1 cellular context compared by ENCODE assay signal in the genomic region with DNA sequence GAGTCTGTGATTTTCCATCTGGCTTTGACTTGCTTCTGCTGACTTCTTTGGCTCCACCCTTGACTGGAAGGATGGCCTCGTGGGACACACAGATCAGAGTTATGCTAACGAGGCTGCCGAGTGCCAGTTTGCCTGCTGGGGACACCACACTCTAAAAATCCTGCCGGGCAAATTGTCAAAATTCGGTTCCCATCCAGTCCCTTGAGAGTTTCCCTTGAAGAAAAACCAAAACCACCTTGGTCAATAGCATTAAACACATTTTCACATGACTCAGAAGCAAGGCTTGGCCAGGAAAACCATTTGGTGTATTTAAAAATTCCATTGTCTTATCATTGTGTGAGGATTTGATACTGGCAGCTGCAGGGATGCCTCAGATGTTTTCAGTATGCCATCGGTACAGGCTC.
TF ChIP-seq lines count a peak whose summit lies in the region.

No MANE protein-coding gene starts in this region.

TF ChIP-seq in SK-N-SH, 30 proteins besides CTCF, POLR2A, EP300 and RAD21 (continued from another document):
- no peak for TF ChIP-seq FOXJ3 (CRISPR knock-in tag; IDR thresholded peaks at IDR 0.05)
- TF ChIP-seq, protein P1, sequence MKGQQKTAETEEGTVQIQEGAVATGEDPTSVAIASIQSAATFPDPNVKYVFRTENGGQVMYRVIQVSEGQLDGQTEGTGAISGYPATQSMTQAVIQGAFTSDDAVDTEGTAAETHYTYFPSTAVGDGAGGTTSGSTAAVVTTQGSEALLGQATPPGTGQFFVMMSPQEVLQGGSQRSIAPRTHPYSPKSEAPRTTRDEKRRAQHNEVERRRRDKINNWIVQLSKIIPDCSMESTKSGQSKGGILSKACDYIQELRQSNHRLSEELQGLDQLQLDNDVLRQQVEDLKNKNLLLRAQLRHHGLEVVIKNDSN (IDR thresholded peaks at IDR 0.05; ENCODE audit: borderline replicate concordance, low read depth) = no peak
- peak; percentile 63 for TF ChIP-seq JUND (IDR thresholded peaks at IDR 0.05)
- TF ChIP-seq, protein P2, sequence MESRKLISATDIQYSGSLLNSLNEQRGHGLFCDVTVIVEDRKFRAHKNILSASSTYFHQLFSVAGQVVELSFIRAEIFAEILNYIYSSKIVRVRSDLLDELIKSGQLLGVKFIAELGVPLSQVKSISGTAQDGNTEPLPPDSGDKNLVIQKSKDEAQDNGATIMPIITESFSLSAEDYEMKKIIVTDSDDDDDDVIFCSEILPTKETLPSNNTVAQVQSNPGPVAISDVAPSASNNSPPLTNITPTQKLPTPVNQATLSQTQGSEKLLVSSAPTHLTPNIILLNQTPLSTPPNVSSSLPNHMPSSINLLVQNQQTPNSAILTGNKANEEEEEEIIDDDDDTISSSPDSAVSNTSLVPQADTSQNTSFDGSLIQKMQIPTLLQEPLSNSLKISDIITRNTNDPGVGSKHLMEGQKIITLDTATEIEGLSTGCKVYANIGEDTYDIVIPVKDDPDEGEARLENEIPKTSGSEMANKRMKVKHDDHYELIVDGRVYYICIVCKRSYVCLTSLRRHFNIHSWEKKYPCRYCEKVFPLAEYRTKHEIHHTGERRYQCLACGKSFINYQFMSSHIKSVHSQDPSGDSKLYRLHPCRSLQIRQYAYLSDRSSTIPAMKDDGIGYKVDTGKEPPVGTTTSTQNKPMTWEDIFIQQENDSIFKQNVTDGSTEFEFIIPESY (IDR thresholded peaks at IDR 0.05; ENCODE audit: borderline replicate concordance, low read depth) = no peak
- TF ChIP-seq TEAD4 (IDR thresholded peaks at IDR 0.05; ENCODE audit: borderline replicate concordance, insufficient read depth) = peak; percentile 70; the same call in 1 of the 2 replicates
- no peak for TF ChIP-seq NRF1 (IDR thresholded peaks at IDR 0.05; ENCODE audit: low read depth, low read length)
- TF ChIP-seq MEF2A (IDR thresholded peaks at IDR 0.05; ENCODE audit: borderline replicate concordance, low read depth) = no peak
- no peak for TF ChIP-seq YY1 (IDR thresholded peaks at IDR 0.05; ENCODE audit: low read depth)
- TF ChIP-seq, protein P3, sequence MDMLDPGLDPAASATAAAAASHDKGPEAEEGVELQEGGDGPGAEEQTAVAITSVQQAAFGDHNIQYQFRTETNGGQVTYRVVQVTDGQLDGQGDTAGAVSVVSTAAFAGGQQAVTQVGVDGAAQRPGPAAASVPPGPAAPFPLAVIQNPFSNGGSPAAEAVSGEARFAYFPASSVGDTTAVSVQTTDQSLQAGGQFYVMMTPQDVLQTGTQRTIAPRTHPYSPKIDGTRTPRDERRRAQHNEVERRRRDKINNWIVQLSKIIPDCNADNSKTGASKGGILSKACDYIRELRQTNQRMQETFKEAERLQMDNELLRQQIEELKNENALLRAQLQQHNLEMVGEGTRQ (IDR thresholded peaks at IDR 0.05; ENCODE audit: borderline replicate concordance, low read depth, low read length) = no peak
- TF ChIP-seq SIN3A (IDR thresholded peaks at IDR 0.05; ENCODE audit: borderline replicate concordance, low read depth, low read length) = no peak
- TF ChIP-seq, protein P4, sequence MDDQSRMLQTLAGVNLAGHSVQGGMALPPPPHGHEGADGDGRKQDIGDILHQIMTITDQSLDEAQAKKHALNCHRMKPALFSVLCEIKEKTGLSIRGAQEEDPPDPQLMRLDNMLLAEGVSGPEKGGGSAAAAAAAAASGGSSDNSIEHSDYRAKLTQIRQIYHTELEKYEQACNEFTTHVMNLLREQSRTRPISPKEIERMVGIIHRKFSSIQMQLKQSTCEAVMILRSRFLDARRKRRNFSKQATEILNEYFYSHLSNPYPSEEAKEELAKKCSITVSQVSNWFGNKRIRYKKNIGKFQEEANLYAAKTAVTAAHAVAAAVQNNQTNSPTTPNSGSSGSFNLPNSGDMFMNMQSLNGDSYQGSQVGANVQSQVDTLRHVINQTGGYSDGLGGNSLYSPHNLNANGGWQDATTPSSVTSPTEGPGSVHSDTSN (IDR thresholded peaks at IDR 0.05) = peak; percentile 38; the same call in 1 of the 2 replicates
- TF ChIP-seq CHD2 (IDR thresholded peaks at IDR 0.05; ENCODE audit: low read length, partially characterized antibody) = no peak
- TF ChIP-seq, protein P5, sequence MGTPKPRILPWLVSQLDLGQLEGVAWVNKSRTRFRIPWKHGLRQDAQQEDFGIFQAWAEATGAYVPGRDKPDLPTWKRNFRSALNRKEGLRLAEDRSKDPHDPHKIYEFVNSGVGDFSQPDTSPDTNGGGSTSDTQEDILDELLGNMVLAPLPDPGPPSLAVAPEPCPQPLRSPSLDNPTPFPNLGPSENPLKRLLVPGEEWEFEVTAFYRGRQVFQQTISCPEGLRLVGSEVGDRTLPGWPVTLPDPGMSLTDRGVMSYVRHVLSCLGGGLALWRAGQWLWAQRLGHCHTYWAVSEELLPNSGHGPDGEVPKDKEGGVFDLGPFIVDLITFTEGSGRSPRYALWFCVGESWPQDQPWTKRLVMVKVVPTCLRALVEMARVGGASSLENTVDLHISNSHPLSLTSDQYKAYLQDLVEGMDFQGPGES (IDR thresholded peaks at IDR 0.05; ENCODE audit: low read depth, low read length) = no peak
- no peak for TF ChIP-seq RFX5 (IDR thresholded peaks at IDR 0.05; ENCODE audit: low read length)
- no peak for TF ChIP-seq MXI1 (IDR thresholded peaks at IDR 0.05; ENCODE audit: low read depth, low read length)
- TF ChIP-seq, protein P6, sequence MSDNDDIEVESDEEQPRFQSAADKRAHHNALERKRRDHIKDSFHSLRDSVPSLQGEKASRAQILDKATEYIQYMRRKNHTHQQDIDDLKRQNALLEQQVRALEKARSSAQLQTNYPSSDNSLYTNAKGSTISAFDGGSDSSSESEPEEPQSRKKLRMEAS (IDR thresholded peaks at IDR 0.05; ENCODE audit: low read depth) = peak; percentile 62
- no peak for TF ChIP-seq GATA2 (CRISPR knock-in tag; IDR thresholded peaks at IDR 0.05)
- peak; percentile 84 for TF ChIP-seq TCF12 (IDR thresholded peaks at IDR 0.05)
- TF ChIP-seq TAF1 (IDR thresholded peaks at IDR 0.05; ENCODE audit: borderline replicate concordance, low read depth, low read length) = no peak
